ENCODE assay signal across 14 cellular contexts in the genomic region with DNA sequence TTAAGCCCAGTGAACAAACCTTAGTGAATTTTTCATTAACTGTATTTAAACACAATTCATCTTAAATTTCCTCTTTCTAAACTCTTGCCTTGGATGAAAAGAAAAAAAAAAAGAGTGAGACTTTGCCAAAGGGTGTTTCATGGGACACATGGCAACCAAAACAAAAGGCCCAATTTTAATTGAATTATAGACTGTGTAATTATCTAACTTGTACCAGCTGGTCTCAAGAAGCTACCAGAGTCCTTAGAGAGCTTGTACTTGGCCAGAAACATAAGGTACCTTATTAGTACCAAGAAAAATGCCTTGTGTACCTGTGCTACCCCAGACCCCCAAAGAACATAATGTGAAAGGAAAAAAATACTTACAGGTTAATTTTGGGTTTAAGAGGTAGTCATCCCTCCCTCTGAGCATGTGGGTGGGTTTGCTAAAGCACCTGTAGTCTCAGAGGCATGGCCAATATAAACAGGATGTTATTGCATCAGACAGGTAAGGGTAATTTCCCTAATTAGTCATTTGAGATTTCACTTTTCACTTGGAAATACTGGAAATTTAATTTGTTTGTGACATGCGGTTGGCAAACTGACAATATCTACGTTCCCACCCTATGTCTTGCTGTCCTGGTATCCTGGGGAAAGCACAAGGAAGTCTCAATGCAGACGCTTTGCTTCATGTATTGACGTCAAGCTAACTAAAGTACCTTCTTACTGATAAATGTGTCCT.
DNase-seq lines count a peak whose midpoint lies in the region; ATAC-seq and FAIRE-seq lines count a peak whose summit lies in the region.
"Had no signal": no experiment of that assay in that cellular context is flagged by ENCODE, and none has a peak within 500 bp of the region (broad histone marks: within the 10 kb centered on the region; RNA-seq: fewer than 3 reads in every experiment).

No MANE protein-coding gene starts in this region.

- FAIRE-seq in frontal cortex (lab: Jason Lieb, UNC) = no peak
- FAIRE-seq: D721Med had no signal

- ATAC-seq in esophagus mucosa (peak; percentile 72), HG02571 (IDR thresholded peaks at IDR 0.05; ENCODE audit: unreplicated experiment) (no peak), HG02970 (IDR thresholded peaks at IDR 0.05; ENCODE audit: low FRiP score, unreplicated experiment) (no peak)
- ATAC-seq: activated CD4-positive, alpha-beta T cell treated with anti-CD3 and anti-CD28 coated beads for 36 hours; activated T-cell treated with anti-CD3 and anti-CD28 coated beads, Interleukin-2, amount 50 U/mL, for 72 hours had no signal

- DNase-seq in DMS 273 treated with DMSO at 0.1 percent for 48 hours (lab: John Stamatoyannopoulos, UW) = peak; percentile 48
- peak; percentile 9 for DNase-seq in NCI-H146 treated with DMSO at 0.1 percent for 48 hours (lab: John Stamatoyannopoulos, UW; ENCODE audit: unreplicated experiment)
- DNase-seq in NCI-H748 treated with DMSO at 0.1 percent for 48 hours (lab: John Stamatoyannopoulos, UW) = peak; percentile 79
- DNase-seq in frontal cortex (ENCODE audit: low spot score in 2 of 2) = no peak
- DNase-seq: activated CD4-positive, alpha-beta T cell treated with anti-CD3 and anti-CD28 coated beads for 36 hours; activated T-cell treated with anti-CD3 and anti-CD28 coated beads, Interleukin-2, amount 50 U/mL, for 72 hours; foreskin fibroblast; H9; immature natural killer cell; MM.1S had no signal

Comparison
In these comparisons a context has a peak if more than half of its experiments do, and no peak if none do; other contexts are left out.
1. DNase-seq: peak in DMS 273 treated with DMSO at 0.1 percent for 48 hours (single experiment), NCI-H146 treated with DMSO at 0.1 percent for 48 hours (single experiment) and NCI-H748 treated with DMSO at 0.1 percent for 48 hours (single experiment); none in frontal cortex (0 of 2).